21 cellular contexts compared by ENCODE assay signal in the genomic region with DNA sequence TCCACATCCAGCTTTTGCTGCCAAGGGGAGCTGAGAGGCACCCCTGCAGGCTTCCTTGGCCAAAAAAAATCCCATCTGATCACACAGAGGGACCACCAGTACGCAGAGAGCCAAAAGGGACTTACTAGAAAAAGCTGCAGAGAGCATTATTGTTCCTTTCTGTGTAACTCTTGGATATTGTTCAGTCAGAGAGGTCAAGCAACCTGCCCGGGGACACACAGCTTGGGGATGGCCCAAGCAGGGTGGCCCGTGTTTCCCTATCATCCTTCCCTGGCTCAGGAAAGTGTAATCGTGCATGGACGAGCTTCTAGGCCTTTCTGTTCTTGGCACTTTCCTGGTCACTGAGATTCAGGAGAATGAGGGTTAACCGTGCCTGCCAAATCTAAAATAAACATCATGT.
DNase-seq lines count a peak whose midpoint lies in the region; ATAC-seq, FAIRE-seq and TF ChIP-seq lines count a peak whose summit lies in the region.
"Had no signal": no experiment of that assay in that cellular context is flagged by ENCODE, and none has a peak within 500 bp of the region (broad histone marks: within the 10 kb centered on the region; RNA-seq: fewer than 3 reads in every experiment).

No MANE protein-coding gene starts in this region.

- H3K9me3 ChIP-seq in vagina: no peaks in the 10 kb centered on the region
- H3K9me3 ChIP-seq: BLaER1, Caco-2 had no signal

- no peak for TF ChIP-seq POLR2A in vagina (IDR thresholded peaks at IDR 0.05)

- DNase-seq in G401 (ENCODE audit: low spot score) (peak; percentile 46), left lobe of liver (ENCODE audit: low spot score) (no peak), vagina (ENCODE audit: extremely low spot score in 2 of 2) (no peak), RCC 7860 (ENCODE audit: low spot score) (no peak), NCI-H345 (lab: John Stamatoyannopoulos, UW) (no peak)
- no peak for DNase-seq in activated naive CD4-positive, alpha-beta T cell (lab: John Stamatoyannopoulos, UW)
- DNase-seq: Caco-2; CD4-positive, CD25-positive, alpha-beta regulatory T cell; CD8-positive, alpha-beta T cell; DMS153; DND-41; GDM1; GM23248; H7; HCEC 1CT had no signal

- TF ChIP-seq CTCF in VCaP (conservative IDR thresholded peaks at IDR 0.05) (no peak), vagina (IDR thresholded peaks at IDR 0.05) (no peak)

- in situ Hi-C loops in G401 (cut with HindIII; ENCODE audit: low sequenced_read_pairs): no loop called here

- no peaks in the 10 kb centered on the region for H3K4me1 ChIP-seq in vagina
- H3K4me1 ChIP-seq: BLaER1, Caco-2 had no signal

- FAIRE-seq in RCC 7860 (lab: Jason Lieb, UNC): no peak
- FAIRE-seq: GM12878, GM19239, H1 had no signal

- intact Hi-C loops in vagina (cut with DNase I): no loop called here

- H3K27ac ChIP-seq in VCaP: peak overlapping the region; percentile 13; the same call in 1 of the 2 replicates
- H3K27ac ChIP-seq in vagina: peak overlapping the region; percentile 49
- H3K27ac ChIP-seq: BLaER1, C4-2B, GM23248 had no signal

- peak; percentile 44 for ATAC-seq in left lobe of liver
- ATAC-seq: CD8-positive, alpha-beta T cell; GM12878 had no signal

- H3K36me3 ChIP-seq in vagina: peaks cover 0 to 44% of the 10 kb centered on the region in 2 donors

- H3K4me3 ChIP-seq in vagina: no peak overlapping the region
- H3K4me3 ChIP-seq: BLaER1, GM12878, GM23248 had no signal

- no peaks in the 10 kb centered on the region for H3K27me3 ChIP-seq in vagina
- H3K27me3 ChIP-seq: BLaER1 had no signal
